In the genomic region with DNA sequence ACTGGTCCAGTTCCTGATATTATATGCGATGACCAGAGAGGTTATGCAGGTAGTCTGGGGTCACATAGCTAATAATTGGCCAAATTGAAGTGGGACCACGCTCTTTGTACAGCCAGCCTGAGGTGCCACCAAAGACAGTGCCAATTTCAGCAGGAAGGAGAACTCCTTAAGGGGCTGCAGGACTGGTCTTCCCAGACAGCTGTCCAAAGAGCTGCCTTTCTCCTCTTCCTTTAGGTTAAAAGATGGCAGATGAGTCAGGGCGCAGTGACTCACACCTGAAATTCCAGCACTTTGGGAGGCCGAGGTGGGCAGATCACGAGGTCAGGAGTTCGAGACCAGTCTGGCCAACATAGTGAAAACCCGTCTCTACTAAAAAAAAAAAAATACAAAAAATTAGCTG, we compare ENCODE assay signal across 1 cellular context.
TF ChIP-seq lines count a peak whose summit lies in the region.

No MANE protein-coding gene starts in this region.

TF ChIP-seq in HepG2, 621 proteins besides CTCF, POLR2A, EP300 and RAD21 (continued from another document):
- TF ChIP-seq ZNF207 (IDR thresholded peaks at IDR 0.05; ENCODE audit: borderline replicate concordance) (no peak), SKI (IDR thresholded peaks at IDR 0.05; ENCODE audit: partially characterized antibody) (no peak)
TF ChIP-seq in HepG2: peak in this region for 0.
